10 cellular contexts compared by ENCODE assay signal in genomic region chr12:49643961-49644619, GRCh38. TPM values are rescaled to one million over a fixed set of nuclear protein-coding genes. Genes with fewer than 3 reads are reported as not detected.
DNase-seq lines count a peak whose midpoint lies in the region; ATAC-seq and TF ChIP-seq lines count a peak whose summit lies in the region.
"Had no signal": no experiment of that assay in that cellular context is flagged by ENCODE, and none has a peak within 500 bp of the region (broad histone marks: within the 10 kb centered on the region; RNA-seq: fewer than 3 reads in every experiment).

No MANE protein-coding gene starts in this region.

- H3K4me2 ChIP-seq in GM23248 (ENCODE audit: unreplicated experiment) (no peak overlapping the region), trophoblast cell (ENCODE audit: low read length) (no peak overlapping the region)

- CTCF ChIA-PET in WTC11 (lab: Charles Lee): interaction anchor here (0.6 to 2.8 kb wide), 6 partner anchors 21 to 184 kb away, joined by 3 to 19 read pairs (median 4); partner anchors contain the start of genes FMNL3, NCKAP5L, PRPF40B and TMBIM6

- WGBS in GM23248 (ENCODE audit: low coverage in 1 of 2, low lambda C conversion rate in 2 of 2, missing lambda C conversion rate in 2 of 2), 2 experiments: 70% methylated on average over 10 of the region's 10 CpGs
- no CpG with 5 or more reads among the region's 10 CpGs for WGBS in trophoblast cell (ENCODE audit: extremely low coverage, insufficient coverage, insufficient read length)

- H3K18ac ChIP-seq in trophoblast cell (ENCODE audit: low read length): peak overlapping the region; percentile 33

- H2AFZ ChIP-seq in GM23248 (no peak overlapping the region), trophoblast cell (ENCODE audit: insufficient read depth, low read length, poor library complexity) (no peak overlapping the region)

- peak overlapping the region; percentile 28 for H3K14ac ChIP-seq in trophoblast cell (ENCODE audit: low read length)

- peak overlapping the region; percentile 8 for H2BK120ac ChIP-seq in trophoblast cell (ENCODE audit: insufficient read depth, low read length, poor library complexity)

- in situ Hi-C loops in GM23248 (cut with MboI): loop anchor here (5.0 kb wide), 1 partner anchor 68 kb away; no protein-coding TSS in a partner anchor

- H2AK5ac ChIP-seq in trophoblast cell (ENCODE audit: low read length): peak overlapping the region; percentile 42

- peak overlapping the region; percentile 68 for H2BK12ac ChIP-seq in trophoblast cell (ENCODE audit: low read length)

- no peaks in the 10 kb centered on the region for H3K9me3 Mint-ChIP-seq in WTC11

- H3K9me2 ChIP-seq in GM23248 (ENCODE audit: insufficient read depth): no peaks in the 10 kb centered on the region

- no peak; the same call in 1 of the 2 replicates for ATAC-seq in WTC11
- peak; percentile 70 for ATAC-seq in esophagus mucosa
- no peak for ATAC-seq in GM21528 (IDR thresholded peaks at IDR 0.05; ENCODE audit: low FRiP score, unreplicated experiment)

- H3K9ac ChIP-seq in GM23248 (peak overlapping the region; percentile 43; the same call in 1 of the 2 replicates), trophoblast cell (ENCODE audit: low read length) (no peak overlapping the region)

- H3K27ac Mint-ChIP-seq in WTC11: no peak overlapping the region

- peaks cover 45% of the 10 kb centered on the region for H3K36me3 Mint-ChIP-seq in WTC11

- no peaks in the 10 kb centered on the region for H3K9me3 ChIP-seq in GM23248 (ENCODE audit: low read depth)
- H3K9me3 ChIP-seq in trophoblast cell (ENCODE audit: insufficient read depth, low read depth, low read length): no peaks in the 10 kb centered on the region

- peaks cover 6% of the 10 kb centered on the region for H3K79me1 ChIP-seq in trophoblast cell (ENCODE audit: low read length)

- H3K4me3 Mint-ChIP-seq in WTC11: no peak overlapping the region

- H3K79me2 ChIP-seq in GM23248 (ENCODE audit: insufficient read depth) (no peaks in the 10 kb centered on the region), trophoblast cell (ENCODE audit: control insufficient read depth, insufficient read depth, low read length, poor library complexity) (peaks cover 2% of the 10 kb centered on the region)

- H3K4me1 ChIP-seq in GM23248 (ENCODE audit: insufficient read depth) (no peaks in the 10 kb centered on the region), trophoblast cell (ENCODE audit: control insufficient read depth in 1 of 2, insufficient read depth in 2 of 2, low read length in 2 of 2) (peaks cover 25 to 26% of the 10 kb centered on the region in 2 experiments)

- H4K12ac ChIP-seq in trophoblast cell (ENCODE audit: low read depth, low read length): no peak overlapping the region

- H3K4ac ChIP-seq in trophoblast cell (ENCODE audit: low read depth, low read length): peak overlapping the region; percentile 19

- H3K27me3 ChIP-seq in GM23248 (replicated peaks; ENCODE audit: insufficient read depth) (no peaks in the 10 kb centered on the region), trophoblast cell (ENCODE audit: insufficient read depth, low read length) (no peaks in the 10 kb centered on the region)

- H3F3A ChIP-seq in GM23248 (ENCODE audit: insufficient read depth): 0 out of 2 replicates have a peak, but pooled peaks cover 4% of the 10 kb centered on the region

- DNase-seq in GM23248 (no peak), WTC11 (ENCODE audit: low spot score) (no peak), trophoblast cell (peak; percentile 31), NCI-H1092 (lab: John Stamatoyannopoulos, UW) (no peak), HK-2 (ENCODE audit: unreplicated experiment) (no peak)
- DNase-seq: DMS 273 treated with DMSO at 0.1 percent for 48 hours, SHP77 treated with DMSO at 0.1 percent for 48 hours had no signal

- H3K36me3 ChIP-seq in GM23248 (ENCODE audit: low read depth) (no peaks in the 10 kb centered on the region), trophoblast cell (ENCODE audit: control insufficient read depth in 1 of 2, insufficient read depth in 2 of 2, low read length in 2 of 2) (peaks cover 20 to 34% of the 10 kb centered on the region in 2 experiments)

- TF ChIP-seq CTCF in WTC11 (IDR thresholded peaks at IDR 0.05): no peak

- no peak overlapping the region for H4K8ac ChIP-seq in trophoblast cell (ENCODE audit: low read depth, low read length)

- H3K27ac ChIP-seq in GM23248: no peak overlapping the region
- H3K27ac ChIP-seq in trophoblast cell (ENCODE audit: low read depth, low read length): peak overlapping the region; percentile 46

- H4K91ac ChIP-seq in trophoblast cell (ENCODE audit: low read depth, low read length): peak overlapping the region; percentile 48

- no peak overlapping the region for H3K4me3 ChIP-seq in GM23248
- H3K4me3 ChIP-seq in trophoblast cell (ENCODE audit: low read depth, low read length): no peak overlapping the region

- peaks cover 16% of the 10 kb centered on the region for H3K4me1 Mint-ChIP-seq in WTC11

- H3K27me3 Mint-ChIP-seq in WTC11 (ENCODE audit: low read depth): no peaks in the 10 kb centered on the region

- no peaks in the 10 kb centered on the region for H4K20me1 ChIP-seq in GM23248 (ENCODE audit: insufficient read depth)

- no peak overlapping the region for H3K23ac ChIP-seq in trophoblast cell (ENCODE audit: low read length)

- POLR2A ChIA-PET in WTC11 (lab: Charles Lee): interaction anchor here (1.1 kb wide), 1 partner anchor 97 kb away, joined by 3 read pairs; the partner anchor contains the start of gene TMBIM6

- H2BK5ac ChIP-seq in trophoblast cell (ENCODE audit: low read depth, low read length, poor library complexity): no peak overlapping the region

TF ChIP-seq in WTC11, 78 proteins besides CTCF, POLR2A, EP300 and RAD21:
- TF ChIP-seq ATF6 (CRISPR knock-in tag; IDR thresholded peaks at IDR 0.05): no peak
- TF ChIP-seq HMGXB4 (CRISPR knock-in tag; IDR thresholded peaks at IDR 0.05): 0 out of 2 replicates have a peak, but pooled peaks have one; percentile 11
TF ChIP-seq in WTC11: peak in this region for 1.

RNA-seq across cellular contexts. Expression of gene PRPF40B, which starts 20.7 kb away (rescaled TPM):
- 9.9 and 10.2 TPM in 2 replicates for total RNA-seq in GM23248 (2014; rRNA removed; shearing (Covaris generic))
- 11.6 and 12.6 TPM in 2 replicates for polyA plus RNA-seq in GM23248 (2016; fragmentation: Nextera tagmentation; extraction: Ambion mirVana)
- 38.0 to 46.0 TPM (median 40.5 TPM) in 3 replicates for total RNA-seq in WTC11 (2021)
- total RNA-seq in esophagus mucosa: 16.1 TPM
- 6.0 and 6.4 TPM in 2 replicates for polyA plus RNA-seq in trophoblast cell (2013)

RNA-seq across cellular contexts. Expression of gene FAM186B, which starts 38.7 kb away (rescaled TPM):
- 0.22 and 1.4 TPM in 2 replicates for total RNA-seq in GM23248 (2014; rRNA removed; shearing (Covaris generic))
- polyA plus RNA-seq in GM23248 (2016; fragmentation: Nextera tagmentation; extraction: Ambion mirVana): 0.14 and 0.38 TPM in 2 replicates
- total RNA-seq in WTC11 (2021) (0.16 to 0.39 TPM (median 0.21 TPM) in 3 replicates), esophagus mucosa (0.36 TPM)
- 0.03 and 0.08 TPM in 2 replicates for polyA plus RNA-seq in trophoblast cell (2013)
- total RNA-seq: temporal lobe had no signal

Comparison
In these comparisons a context has a peak if more than half of its experiments do, and no peak if none do; other contexts are left out.
1. DNase-seq: peak in trophoblast cell (2 of 2); none in GM23248 (single experiment), WTC11 (single experiment), NCI-H1092 (single experiment) and HK-2 (single experiment).